Comparison of ENCODE assay signal across 14 cellular contexts in the genomic region with DNA sequence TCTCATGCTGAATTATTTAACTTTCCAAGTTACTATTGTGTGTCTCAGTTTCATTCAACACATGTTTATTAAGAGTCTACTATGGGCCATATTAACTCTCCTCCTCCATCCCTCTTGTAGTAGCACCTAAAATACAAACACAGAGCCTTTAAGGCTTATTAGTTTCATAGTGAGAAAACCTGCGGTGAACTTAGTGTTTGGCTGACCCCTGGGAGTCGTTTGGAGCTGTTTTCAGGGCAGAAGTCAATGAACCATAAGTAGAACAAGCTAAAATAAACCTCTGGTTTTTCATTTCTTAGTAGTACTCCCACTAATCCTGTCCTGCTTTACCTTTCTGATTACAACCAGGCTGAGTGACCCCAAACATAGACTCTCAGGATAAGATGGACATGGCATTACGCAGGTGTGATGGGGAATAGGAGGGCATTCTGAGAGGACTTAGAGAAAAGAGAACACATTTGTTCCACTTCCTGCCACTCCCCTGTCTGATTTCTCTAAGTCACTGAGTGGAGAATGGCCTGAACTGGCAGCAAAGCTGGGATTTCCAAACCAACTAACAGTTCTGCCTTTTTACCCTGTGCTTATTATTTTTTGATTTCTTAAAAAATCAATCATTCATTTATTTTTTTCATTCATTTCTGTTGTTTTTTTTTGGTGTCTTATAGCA.
DNase-seq lines count a peak whose midpoint lies in the region; ATAC-seq lines count a peak whose summit lies in the region.
"Had no signal": no experiment of that assay in that cellular context is flagged by ENCODE, and none has a peak within 500 bp of the region (broad histone marks: within the 10 kb centered on the region; RNA-seq: fewer than 3 reads in every experiment).

No MANE protein-coding gene starts in this region.

- DNase-seq in Right ventricle myocardium inferior (ENCODE audit: missing footprints) (no peak), HPDE6-E6E7 (ENCODE audit: extremely low spot score) (no peak), caudate nucleus (lab: John Stamatoyannopoulos, UW) (no peak), HuH-7.5 (ENCODE audit: low spot score) (no peak)
- DNase-seq: activated naive CD4-positive, alpha-beta T cell; esophagus squamous epithelium; HCEC 1CT; NCI-H1930; NCI-H748 treated with DMSO at 0.1 percent for 48 hours had no signal

- no peak overlapping the region for H3K27ac ChIP-seq in caudate nucleus (ENCODE audit: low read depth, low read length)
- H3K27ac ChIP-seq: esophagus squamous epithelium had no signal

- intact Hi-C loops in Right ventricle myocardium inferior (cut with DNase I): no loop called here

- ATAC-seq in GM18517 (IDR thresholded peaks at IDR 0.05; ENCODE audit: unreplicated experiment) (peak; percentile 64), GM19468 (IDR thresholded peaks at IDR 0.05; ENCODE audit: extremely low read depth, unreplicated experiment) (peak; percentile 61), HG02973 (IDR thresholded peaks at IDR 0.05; ENCODE audit: unreplicated experiment) (peak; percentile 73), HG03575 (IDR thresholded peaks at IDR 0.05; ENCODE audit: extremely low read depth, insufficient number of reproducible peaks, low FRiP score, unreplicated experiment) (peak; percentile 73), Right ventricle myocardium inferior (no peak)
- ATAC-seq: Panc1 had no signal
